Comparison of ENCODE assay signal across 8 cellular contexts in the genomic region with DNA sequence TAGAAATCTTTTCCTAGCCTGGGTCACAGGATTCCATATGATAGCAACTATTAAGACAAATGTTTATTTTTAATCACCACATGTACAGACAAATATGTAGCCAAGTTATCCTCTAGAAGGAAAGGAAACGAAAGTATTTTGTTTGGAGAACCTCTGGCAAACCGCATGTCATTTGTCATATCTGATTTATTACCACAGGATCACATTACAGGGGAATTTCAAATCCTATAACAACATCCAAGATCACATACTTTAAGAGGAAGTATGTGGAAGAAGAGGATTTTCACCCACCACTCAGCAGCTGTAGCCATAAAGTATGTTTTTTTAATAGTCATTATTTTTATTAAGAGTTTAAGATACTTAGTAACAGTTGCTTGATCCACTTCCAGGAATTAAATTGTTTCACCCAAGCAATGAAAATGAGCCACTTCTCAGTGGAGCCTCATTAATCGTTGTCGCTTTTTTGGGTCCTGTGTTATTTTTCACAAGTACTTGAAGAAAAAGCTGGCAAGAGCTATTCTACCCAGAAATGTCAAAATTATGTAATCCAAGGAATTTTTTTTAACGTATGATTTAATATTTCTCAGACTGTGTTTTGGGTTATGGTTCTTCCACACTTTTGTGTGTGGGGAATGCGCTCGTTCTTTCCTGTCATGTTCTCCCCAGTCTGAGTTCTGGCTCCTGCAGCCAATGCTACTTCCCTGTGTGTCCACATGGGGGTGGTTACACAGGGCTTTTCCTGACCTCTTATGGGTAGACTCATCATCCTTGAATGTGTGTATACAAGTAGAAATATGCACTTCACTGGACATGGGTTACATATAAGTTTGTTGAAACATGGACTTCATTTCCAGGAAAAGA. TPM values are rescaled to one million over a fixed set of nuclear protein-coding genes. Genes with fewer than 3 reads are reported as not detected.
A peak's percentile ranks its signal among the peaks of the same experiment; 100 is the strongest.
DNase-seq lines count a peak whose midpoint lies in the region; ATAC-seq, FAIRE-seq and TF ChIP-seq lines count a peak whose summit lies in the region.

No MANE protein-coding gene starts in this region.

- peak; percentile 80 for FAIRE-seq in RCC 7860 (lab: Jason Lieb, UNC)

- ATAC-seq in GM21528 (IDR thresholded peaks at IDR 0.05; ENCODE audit: low FRiP score, unreplicated experiment) (no peak), GM18909 (IDR thresholded peaks at IDR 0.05; ENCODE audit: poor library complexity, unreplicated experiment) (no peak)

- DNase-seq in GM12864 (ENCODE audit: low read depth) (no peak), RCC 7860 (ENCODE audit: low spot score) (peak; percentile 60), fibroblast of the aortic adventitia (ENCODE audit: low read depth) (peak; percentile 97), putamen (ENCODE audit: low spot score) (peak; percentile 64), cerebellar nuclear complex (lab: John Stamatoyannopoulos, UW) (no peak)
- no peak for DNase-seq in activated CD8-positive, alpha-beta memory T cell treated with anti-CD3 and anti-CD28 coated beads for 24 hours

- H3K4me3 ChIP-seq in GM12864 (ENCODE audit: low read depth, low read length) (no peak overlapping the region), fibroblast of the aortic adventitia (ENCODE audit: low read depth, low read length) (no peak overlapping the region)

- peak; percentile 25 for TF ChIP-seq CTCF in GM12864 (IDR thresholded peaks at IDR 0.05; ENCODE audit: low read depth, low read length, missing control alignments)
- TF ChIP-seq CTCF in fibroblast of the aortic adventitia (IDR thresholded peaks at IDR 0.05; ENCODE audit: insufficient read depth, low read length), result peak; percentile 81

RNA-seq across cellular contexts. Expression of a gene that starts 6.9 kb away (rescaled TPM):
- total RNA-seq in fibroblast of the aortic adventitia (ENCODE audit: low replicate concordance), result 16.7 TPM in 1 of 2 replicates, not detected in the other

Comparison
In these comparisons a context has a peak if more than half of its experiments do, and no peak if none do; other contexts are left out.
1. DNase-seq: peak in RCC 7860 (single experiment), fibroblast of the aortic adventitia (single experiment) and putamen (single experiment); none in GM12864 (single experiment), cerebellar nuclear complex (0 of 2) and activated CD8-positive, alpha-beta memory T cell treated with anti-CD3 and anti-CD28 coated beads for 24 hours (single experiment).